8 cellular contexts compared by ENCODE assay signal in genomic region chr14:58239259-58240210, GRCh38. TPM values are rescaled to one million over a fixed set of nuclear protein-coding genes. Genes with fewer than 3 reads are reported as not detected.
DNase-seq lines count a peak whose midpoint lies in the region; ATAC-seq and TF ChIP-seq lines count a peak whose summit lies in the region.

No MANE protein-coding gene starts in this region.

- H3K4me1 ChIP-seq in gastroesophageal sphincter = peaks cover 0 to 20% (median 4%) of the 10 kb centered on the region in 3 donors

- no peaks in the 10 kb centered on the region for H3K27me3 ChIP-seq in gastroesophageal sphincter

- 1 to 2% methylated on average over 23 of the region's 23 CpGs for WGBS in gastroesophageal sphincter (ENCODE audit: low coverage in 1 of 2), 2 donors

- DNase-seq in EL (peak; percentile 66), KG1 (lab: John Stamatoyannopoulos, UW) (peak; percentile 85), SHP77 (lab: John Stamatoyannopoulos, UW) (peak; percentile 26 to 27), activated gamma-delta T cell treated with Interleukin-2 at 50 U/mL for 16 hours (peak; percentile 84), nucleus accumbens (lab: John Stamatoyannopoulos, UW) (peak in 51 of 56 donors; percentile 6 to 89 (median 53)), substantia nigra (lab: John Stamatoyannopoulos, UW) (peak in 45 of 49 donors; percentile 6 to 79 (median 41))

- peak overlapping the region; percentile 55 to 100 for H3K4me3 ChIP-seq in gastroesophageal sphincter

- no peak for TF ChIP-seq CTCF in gastroesophageal sphincter (IDR thresholded peaks at IDR 0.05)

- H3K27ac ChIP-seq in gastroesophageal sphincter = peak overlapping the region; percentile 78 to 92 (median 82)
- peak overlapping the region; percentile 62 for H3K27ac ChIP-seq in substantia nigra (ENCODE audit: low read depth, low read length, poor library complexity, severe bottlenecking)

- no peaks in the 10 kb centered on the region for H3K9me3 ChIP-seq in gastroesophageal sphincter

- peak in 1 of 2 donors; percentile 16 for TF ChIP-seq POLR2A in gastroesophageal sphincter (IDR thresholded peaks at IDR 0.05)

- ATAC-seq in gastroesophageal sphincter (peak; percentile 37), GM21723 (IDR thresholded peaks at IDR 0.05; ENCODE audit: unreplicated experiment) (no peak)

- no peak for TF ChIP-seq EP300 in gastroesophageal sphincter (IDR thresholded peaks at IDR 0.05)

- peaks cover 0 to 1% of the 10 kb centered on the region in 2 donors for H3K36me3 ChIP-seq in gastroesophageal sphincter

RNA-seq across cellular contexts. Expression of gene PSMA3, which starts 5.1 kb away (rescaled TPM):
- 100 to 1,000 TPM in 2 of 4 donors, 10 to 100 TPM in 2; 88.4 to 106 (median 96.7) TPM for total RNA-seq in gastroesophageal sphincter

RNA-seq across cellular contexts. Expression of gene ACTR10, which starts 39.6 kb away (rescaled TPM):
- 100 to 1,000 TPM in 1 of 4 donors, 10 to 100 TPM in 3; 45.1 to 149 (median 87.9) TPM for total RNA-seq in gastroesophageal sphincter

RNA-seq across cellular contexts. Expression of gene ARID4A, which starts 58.8 kb away (rescaled TPM):
- 10 to 100 TPM; 12.8 to 31.1 (median 18.8) TPM for total RNA-seq in gastroesophageal sphincter

Comparison
In these comparisons a context has a peak if more than half of its experiments do, and no peak if none do; other contexts are left out.
1. DNase-seq: peak in every context shown above with its lines; median percentile 85 in KG1; 84 in activated gamma-delta T cell treated with Interleukin-2 at 50 U/mL for 16 hours; 66 in EL; 53 in nucleus accumbens; 41 in substantia nigra; 26 in SHP77.